ENCODE assay signal across 8 cellular contexts in genomic region chr6:79949235-79949634, GRCh38. TPM values are rescaled to one million over a fixed set of nuclear protein-coding genes. Genes with fewer than 3 reads are reported as not detected.
DNase-seq lines count a peak whose midpoint lies in the region; ATAC-seq, FAIRE-seq and TF ChIP-seq lines count a peak whose summit lies in the region.

No MANE protein-coding gene starts in this region.

- peaks cover 34% of the 10 kb centered on the region for H3K27me3 Mint-ChIP-seq in activated CD8-positive, alpha-beta memory T cell treated with anti-CD3 and anti-CD28 coated beads, Interleukin-2, amount 10 ng/mL, durations not matched to agents 7 days and 5 days

- peak; percentile 42 for ATAC-seq in activated CD8-positive, alpha-beta memory T cell treated with anti-CD3 and anti-CD28 coated beads, Interleukin-2, amount 10 ng/mL, durations not matched to agents 7 days and 5 days
- peak; percentile 56 for ATAC-seq in GM21619 (IDR thresholded peaks at IDR 0.05; ENCODE audit: unreplicated experiment)

- H3K9me3 Mint-ChIP-seq in activated CD8-positive, alpha-beta memory T cell treated with anti-CD3 and anti-CD28 coated beads, Interleukin-2, amount 10 ng/mL, durations not matched to agents 7 days and 5 days (ENCODE audit: low read depth): no peaks in the 10 kb centered on the region

- H2AFZ ChIP-seq in keratinocyte (ENCODE audit: control insufficient read depth, low read length): no peak overlapping the region

- peak; percentile 76 for DNase-seq in activated CD8-positive, alpha-beta memory T cell treated with anti-CD3 and anti-CD28 coated beads, Interleukin-2, amount 10 ng/mL, durations not matched to agents 7 days and 5 days
- no peak for DNase-seq in activated CD8-positive, alpha-beta memory T cell treated with anti-CD3 and anti-CD28 coated beads for 24 hours
- DNase-seq in Kasumi-1 (lab: John Stamatoyannopoulos, UW) (peak; percentile 78 to 79), RPMI8226 (peak; percentile 70), astrocyte of the cerebellum (ENCODE audit: low read depth) (peak; percentile 62), keratinocyte (ENCODE audit: low read depth, low spot score) (peak; percentile 36)
- DNase-seq in stimulated activated naive CD4-positive, alpha-beta T cell (lab: John Stamatoyannopoulos, UW): peak; percentile 7 to 56 (median 36)

- no peaks in the 10 kb centered on the region for H3K36me3 ChIP-seq in keratinocyte (ENCODE audit: control insufficient read depth in 2 of 2, extremely low read depth in 1 of 2, insufficient read depth in 2 of 2, low read length in 2 of 2)

- peak overlapping the region; percentile 7 for H3K4me3 Mint-ChIP-seq in activated CD8-positive, alpha-beta memory T cell treated with anti-CD3 and anti-CD28 coated beads, Interleukin-2, amount 10 ng/mL, durations not matched to agents 7 days and 5 days

- H3K4me3 ChIP-seq in astrocyte of the cerebellum (ENCODE audit: low read depth, low read length): no peak overlapping the region
- no peak overlapping the region for H3K4me3 ChIP-seq in keratinocyte (ENCODE audit: control insufficient read depth in 2 of 3, extremely low read depth in 1 of 3, insufficient read depth in 2 of 3, low read depth in 1 of 3, low read length in 3 of 3)

- H3K36me3 Mint-ChIP-seq in activated CD8-positive, alpha-beta memory T cell treated with anti-CD3 and anti-CD28 coated beads, Interleukin-2, amount 10 ng/mL, durations not matched to agents 7 days and 5 days: no peaks in the 10 kb centered on the region

- peak; percentile 58 for TF ChIP-seq CTCF in astrocyte of the cerebellum (IDR thresholded peaks at IDR 0.05; ENCODE audit: low read depth, low read length, missing control alignments)
- TF ChIP-seq CTCF in keratinocyte (optimal IDR thresholded peaks at IDR 0.05 in 1 of 3, IDR thresholded peaks at IDR 0.05 in 1 of 3, conservative IDR thresholded peaks at IDR 0.05 in 1 of 3; ENCODE audit: extremely low read depth in 1 of 3, insufficient read depth in 2 of 3, low read length in 3 of 3): peak; percentile 51 to 67 (median 60)

- in situ Hi-C loops in astrocyte of the cerebellum (cut with HindIII; ENCODE audit: low sequenced_read_pairs): no loop called here

- H3K4me2 ChIP-seq in keratinocyte (ENCODE audit: control insufficient read depth, extremely low read depth, insufficient read depth, low read depth, low read length): peak overlapping the region; percentile 33

- H3K9me3 ChIP-seq in keratinocyte (ENCODE audit: control insufficient read depth, low read depth, low read length): no peaks in the 10 kb centered on the region

- no peak overlapping the region for H3K27ac ChIP-seq in keratinocyte (ENCODE audit: control insufficient read depth, insufficient read depth, low read length)

- H3K4me1 ChIP-seq in keratinocyte (ENCODE audit: control insufficient read depth, extremely low read depth, insufficient read depth, low read length): peaks cover 11% of the 10 kb centered on the region

- CTCF ChIA-PET in activated CD8-positive, alpha-beta memory T cell treated with anti-CD3 and anti-CD28 coated beads, Interleukin-2, amount 10 ng/mL, durations not matched to agents 7 days and 5 days (lab: Charles Lee): interaction anchor here (0.7 to 2.6 kb wide), 35 partner anchors 9 to 157 kb away, joined by 3 to 44 read pairs (median 5); partner anchors contain the start of gene TTK

- dilution Hi-C loops in keratinocyte (cut with MboI; ENCODE audit: extremely low pct_ligation_motif_present, low sequenced_read_pairs): no loop called here

- H4K20me1 ChIP-seq in keratinocyte (ENCODE audit: control insufficient read depth, extremely low read depth, insufficient read depth, low read length): no peaks in the 10 kb centered on the region

- H3K9me1 ChIP-seq in keratinocyte (ENCODE audit: control insufficient read depth, extremely low read depth, insufficient read depth, low read length): no peaks in the 10 kb centered on the region

- no peak for FAIRE-seq in keratinocyte (lab: Jason Lieb, UNC)

- peaks cover 6% of the 10 kb centered on the region for H3K79me2 ChIP-seq in keratinocyte (ENCODE audit: control insufficient read depth, insufficient read depth, low read length)

- H3K27ac Mint-ChIP-seq in activated CD8-positive, alpha-beta memory T cell treated with anti-CD3 and anti-CD28 coated beads, Interleukin-2, amount 10 ng/mL, durations not matched to agents 7 days and 5 days: no peak overlapping the region

- H3K4me1 Mint-ChIP-seq in activated CD8-positive, alpha-beta memory T cell treated with anti-CD3 and anti-CD28 coated beads, Interleukin-2, amount 10 ng/mL, durations not matched to agents 7 days and 5 days: peaks cover 25% of the 10 kb centered on the region

- no peaks in the 10 kb centered on the region for H3K27me3 ChIP-seq in keratinocyte (ENCODE audit: control insufficient read depth, extremely low read depth, insufficient read depth, low read length)

- no peak overlapping the region for H3K9ac ChIP-seq in keratinocyte (ENCODE audit: control insufficient read depth, extremely low read depth, insufficient read depth, low read length)

RNA-seq across cellular contexts. Expression of gene ELOVL4, which starts 1.9 kb away (rescaled TPM):
- 1 to 10 TPM; 1.6 to 2.1 TPM for total RNA-seq in activated CD8-positive, alpha-beta memory T cell treated with anti-CD3 and anti-CD28 coated beads, Interleukin-2, amount 10 ng/mL, durations not matched to agents 7 days and 5 days
- 2.9 to 6.1 TPM (median 4.8 TPM) in 3 replicates for polyA plus RNA-seq in keratinocyte
- 78.5 TPM for polyA plus RNA-seq in keratinocyte (2011; ENCODE audit: low read depth)
- 1.9 and 3.4 TPM in 2 replicates for polyA plus RNA-seq in keratinocyte (2011; cell fraction: cytosol; rRNA removed)
- polyA plus RNA-seq in keratinocyte (2011; cell fraction: nucleus; rRNA removed): 5.4 and 8.2 TPM in 2 replicates
- polyA plus RNA-seq in keratinocyte (2012; ENCODE audit: low replicate concordance): 7.6 and 73.6 TPM in 2 replicates
- 1.5 to 5.1 TPM (median 3.5 TPM) in 3 replicates for polyA minus RNA-seq in keratinocyte
- 4.0 TPM for polyA minus RNA-seq in keratinocyte (2011; cell fraction: cytosol; rRNA and poly(A)+ RNA removed)
- polyA minus RNA-seq in keratinocyte (2011; cell fraction: nucleus; rRNA and poly(A)+ RNA removed): 6.9 and 9.5 TPM in 2 replicates

RNA-seq across cellular contexts. Expression of gene TTK, which starts 55.2 kb away (rescaled TPM):
- 10 to 100 TPM; 36.7 to 40.1 TPM for total RNA-seq in activated CD8-positive, alpha-beta memory T cell treated with anti-CD3 and anti-CD28 coated beads, Interleukin-2, amount 10 ng/mL, durations not matched to agents 7 days and 5 days
- polyA plus RNA-seq in keratinocyte: 2.0 to 15.3 TPM (median 7.9 TPM) in 3 replicates
- polyA plus RNA-seq in keratinocyte (2011; ENCODE audit: low read depth): not detected
- polyA plus RNA-seq in keratinocyte (2011; cell fraction: cytosol; rRNA removed): 2.0 and 4.9 TPM in 2 replicates
- polyA plus RNA-seq in keratinocyte (2011; cell fraction: nucleus; rRNA removed): 3.2 and 3.6 TPM in 2 replicates
- 0.14 and 6.4 TPM in 2 replicates for polyA plus RNA-seq in keratinocyte (2012; ENCODE audit: low replicate concordance)
- 0.92 to 12.1 TPM (median 2.1 TPM) in 3 replicates for polyA minus RNA-seq in keratinocyte
- 4.2 TPM for polyA minus RNA-seq in keratinocyte (2011; cell fraction: cytosol; rRNA and poly(A)+ RNA removed)
- 1.8 and 3.5 TPM in 2 replicates for polyA minus RNA-seq in keratinocyte (2011; cell fraction: nucleus; rRNA and poly(A)+ RNA removed)
